9 cellular contexts compared by ENCODE assay signal in genomic region chrY:12905520-12905887, GRCh38. TPM values are rescaled to one million over a fixed set of nuclear protein-coding genes. Genes with fewer than 3 reads are reported as not detected.
DNase-seq lines count a peak whose midpoint lies in the region; ATAC-seq, FAIRE-seq and TF ChIP-seq lines count a peak whose summit lies in the region.
"Had no signal": no experiment of that assay in that cellular context is flagged by ENCODE, and none has a peak within 500 bp of the region (broad histone marks: within the 10 kb centered on the region; RNA-seq: fewer than 3 reads in every experiment).

No MANE protein-coding gene starts in this region.

- CTCF ChIA-PET in HEK293T (lab: Yijun Ruan, JAX): no interaction called here

- no peaks in the 10 kb centered on the region for H3K9me3 ChIP-seq in WERI-Rb-1 (ENCODE audit: severe bottlenecking)

- TF ChIP-seq CTCF in fibroblast of villous mesenchyme (IDR thresholded peaks at IDR 0.05; ENCODE audit: insufficient read depth, low read depth, low read length): no peak
- no peak for TF ChIP-seq CTCF in D721Med (IDR thresholded peaks at IDR 0.05; ENCODE audit: insufficient read depth, missing control alignments)
- no peak for TF ChIP-seq CTCF in WERI-Rb-1 (IDR thresholded peaks at IDR 0.05; ENCODE audit: low read depth, low read length)

- no peaks in the 10 kb centered on the region for H3K36me3 ChIP-seq in WERI-Rb-1

- peak; percentile 72 for DNase-seq in GM03348 (ENCODE audit: low spot score)
- peak; percentile 61 for DNase-seq in activated CD4-positive, alpha-beta T cell treated with anti-CD3 and anti-CD28 coated beads for 1 hour
- peak; percentile 77 for DNase-seq in fibroblast of villous mesenchyme (ENCODE audit: low read depth)
- DNase-seq in stimulated activated CD4-positive, alpha-beta T cell treated with anti-CD3 and anti-CD28 coated beads, Interleukin-1b, Interleukin-23, amount 100 ng/mL, for 24 hours (ENCODE audit: low read depth in 4 of 4, low spot score in 1 of 4): peak in 3 of 4 experiments; percentile 36 to 52 (median 48)
- no peak for DNase-seq in D721Med (ENCODE audit: insufficient read length, low spot score)
- DNase-seq in HEK293T (ENCODE audit: extremely low spot score): no peak
- no peak for DNase-seq in WERI-Rb-1

- FAIRE-seq in D721Med (lab: Jason Lieb, UNC): no peak

- no peak overlapping the region for H3K27ac ChIP-seq in WERI-Rb-1

- H3K27me3 ChIP-seq in WERI-Rb-1 (ENCODE audit: insufficient read depth, low read depth, severe bottlenecking): no peaks in the 10 kb centered on the region

- peak; percentile 48 for ATAC-seq in HG03521 (IDR thresholded peaks at IDR 0.05; ENCODE audit: unreplicated experiment)

- H3K4me3 ChIP-seq in fibroblast of villous mesenchyme (ENCODE audit: low read depth, low read length): peak overlapping the region; percentile 83
- no peak overlapping the region for H3K4me3 ChIP-seq in WERI-Rb-1 (ENCODE audit: low read depth, low read length)

- POLR2A ChIA-PET in HEK293T (lab: Yijun Ruan, JAX): no interaction called here

TF ChIP-seq in HEK293T, 16 proteins besides CTCF, POLR2A, EP300 and RAD21:
- no peak for TF ChIP-seq CTBP1 (IDR thresholded peaks at IDR 0.05; ENCODE audit: borderline replicate concordance)
- no peak for TF ChIP-seq HDGF (IDR thresholded peaks at IDR 0.05; ENCODE audit: borderline replicate concordance)
- no peak for TF ChIP-seq PKNOX1 (IDR thresholded peaks at IDR 0.05)
- TF ChIP-seq FOXM1 (IDR thresholded peaks at IDR 0.05; ENCODE audit: borderline replicate concordance): no peak
- TF ChIP-seq FOXA1 (IDR thresholded peaks at IDR 0.05): no peak
- TF ChIP-seq FOXK2 (IDR thresholded peaks at IDR 0.05): no peak
- no peak for TF ChIP-seq ARNT (IDR thresholded peaks at IDR 0.05)
- TF ChIP-seq LEF1 (IDR thresholded peaks at IDR 0.05; ENCODE audit: borderline replicate concordance): no peak
- no peak for TF ChIP-seq SP1 (IDR thresholded peaks at IDR 0.05)
- no peak for TF ChIP-seq L3MBTL2 (conservative IDR thresholded peaks at IDR 0.05)
- TF ChIP-seq SUZ12 (IDR thresholded peaks at IDR 0.05): no peak
- TF ChIP-seq NFRKB (IDR thresholded peaks at IDR 0.05): no peak

RNA-seq across cellular contexts. Expression of gene DDX3Y, which starts 0.8 kb away (rescaled TPM):
- total RNA-seq in fibroblast of villous mesenchyme: 4.3 TPM in 1 of 2 replicates, not detected in the other
- total RNA-seq: glomerular endothelial cell had no signal

Comparison
In these comparisons a context has a peak if more than half of its experiments do, and no peak if none do; other contexts are left out.
1. DNase-seq: peak in GM03348 (single experiment), activated CD4-positive, alpha-beta T cell treated with anti-CD3 and anti-CD28 coated beads for 1 hour (single experiment), fibroblast of villous mesenchyme (single experiment) and stimulated activated CD4-positive, alpha-beta T cell treated with anti-CD3 and anti-CD28 coated beads, Interleukin-1b, Interleukin-23, amount 100 ng/mL, for 24 hours (3 of 4); none in D721Med (single experiment), HEK293T (single experiment) and WERI-Rb-1 (single experiment).